In genomic region chr6:40550096-40550731, GRCh38 we compare ENCODE assay signal across 8 cellular contexts. TPM values are rescaled to one million over a fixed set of nuclear protein-coding genes. Genes with fewer than 3 reads are reported as not detected.
DNase-seq lines count a peak whose midpoint lies in the region; ATAC-seq and TF ChIP-seq lines count a peak whose summit lies in the region.

No MANE protein-coding gene starts in this region.

- peak; percentile 40 for DNase-seq in activated naive CD4-positive, alpha-beta T cell treated with anti-CD3 and anti-CD28 coated beads for 36 hours
- DNase-seq in activated naive CD4-positive, alpha-beta T cell treated with Interleukin-2 at 50 U/mL for 16 hours: no peak
- DNase-seq in M059J (ENCODE audit: low read depth) (peak; percentile 55), iPS-NIHi11 (ENCODE audit: low spot score) (peak; percentile 48), tibial nerve (ENCODE audit: low spot score in 2 of 2) (peak in 1 of 2 donors; percentile 32), NCI-H345 (lab: John Stamatoyannopoulos, UW) (no peak)
- peak; percentile 56 for DNase-seq in activated CD8-positive, alpha-beta T cell treated with anti-CD3 and anti-CD28 coated beads, Interleukin-2, amount 10 ng/mL, durations not matched to agents 7 days and 5 days

- H3K9me3 ChIP-seq in tibial nerve: no peaks in the 10 kb centered on the region

- ATAC-seq in activated CD8-positive, alpha-beta T cell treated with anti-CD3 and anti-CD28 coated beads, Interleukin-2, amount 10 ng/mL, durations not matched to agents 7 days and 5 days: peak; percentile 76
- no peak for ATAC-seq in HG03159 (IDR thresholded peaks at IDR 0.05; ENCODE audit: unreplicated experiment)

- no peaks in the 10 kb centered on the region for H3K27me3 ChIP-seq in tibial nerve

- H3K27me3 Mint-ChIP-seq in activated naive CD4-positive, alpha-beta T cell treated with anti-CD3 and anti-CD28 coated beads for 36 hours (ENCODE audit: low read depth): no peaks in the 10 kb centered on the region
- H3K27me3 Mint-ChIP-seq in activated CD8-positive, alpha-beta T cell treated with anti-CD3 and anti-CD28 coated beads, Interleukin-2, amount 10 ng/mL, durations not matched to agents 7 days and 5 days (ENCODE audit: low read depth): peaks cover 4% of the 10 kb centered on the region

- no peak for TF ChIP-seq POLR2A in tibial nerve (IDR thresholded peaks at IDR 0.05)

- no peaks in the 10 kb centered on the region for H3K4me1 ChIP-seq in tibial nerve

- peak in 3 of 5 experiments; percentile 11 to 25 (median 21) for TF ChIP-seq CTCF in tibial nerve (IDR thresholded peaks at IDR 0.05)

- POLR2A ChIA-PET in activated CD8-positive, alpha-beta T cell treated with anti-CD3 and anti-CD28 coated beads, Interleukin-2, amount 10 ng/mL, durations not matched to agents 7 days and 5 days (lab: Charles Lee): no interaction called here

- no peaks in the 10 kb centered on the region for H3K4me1 Mint-ChIP-seq in activated naive CD4-positive, alpha-beta T cell treated with anti-CD3 and anti-CD28 coated beads for 36 hours (ENCODE audit: low read depth)
- no peaks in the 10 kb centered on the region for H3K4me1 Mint-ChIP-seq in activated CD8-positive, alpha-beta T cell treated with anti-CD3 and anti-CD28 coated beads, Interleukin-2, amount 10 ng/mL, durations not matched to agents 7 days and 5 days (ENCODE audit: low read depth)

- CTCF ChIA-PET in activated naive CD4-positive, alpha-beta T cell treated with anti-CD3 and anti-CD28 coated beads for 36 hours (lab: Charles Lee): no interaction called here
- CTCF ChIA-PET in activated CD8-positive, alpha-beta T cell treated with anti-CD3 and anti-CD28 coated beads, Interleukin-2, amount 10 ng/mL, durations not matched to agents 7 days and 5 days (lab: Charles Lee): interaction anchor here (0.7 to 1.7 kb wide), 6 partner anchors 8 to 477 kb away, joined by 3 to 8 read pairs (median 3); no protein-coding TSS in a partner anchor

- intact Hi-C loops in activated naive CD4-positive, alpha-beta T cell treated with anti-CD3 and anti-CD28 coated beads for 36 hours (cut with micrococcal nuclease): loop anchor here (10.0 kb wide), 1 partner anchor 365 kb away; no protein-coding TSS in a partner anchor

- no peaks in the 10 kb centered on the region for H3K36me3 Mint-ChIP-seq in activated naive CD4-positive, alpha-beta T cell treated with anti-CD3 and anti-CD28 coated beads for 36 hours (ENCODE audit: low read depth)
- H3K36me3 Mint-ChIP-seq in activated CD8-positive, alpha-beta T cell treated with anti-CD3 and anti-CD28 coated beads, Interleukin-2, amount 10 ng/mL, durations not matched to agents 7 days and 5 days (ENCODE audit: low read depth): no peaks in the 10 kb centered on the region

- 61 to 69% methylated on average over 7 of the region's 7 CpGs for WGBS in tibial nerve, 2 donors

- no peaks in the 10 kb centered on the region for H3K36me3 ChIP-seq in tibial nerve

- no peaks in the 10 kb centered on the region for H3K9me3 Mint-ChIP-seq in activated naive CD4-positive, alpha-beta T cell treated with anti-CD3 and anti-CD28 coated beads for 36 hours
- H3K9me3 Mint-ChIP-seq in activated CD8-positive, alpha-beta T cell treated with anti-CD3 and anti-CD28 coated beads, Interleukin-2, amount 10 ng/mL, durations not matched to agents 7 days and 5 days (ENCODE audit: insufficient read depth): no peaks in the 10 kb centered on the region

- TF ChIP-seq EP300 in tibial nerve (IDR thresholded peaks at IDR 0.05): no peak

- no peak overlapping the region for H3K4me3 Mint-ChIP-seq in activated naive CD4-positive, alpha-beta T cell treated with anti-CD3 and anti-CD28 coated beads for 36 hours
- H3K4me3 Mint-ChIP-seq in activated CD8-positive, alpha-beta T cell treated with anti-CD3 and anti-CD28 coated beads, Interleukin-2, amount 10 ng/mL, durations not matched to agents 7 days and 5 days: no peak overlapping the region

- no peak overlapping the region for H3K27ac Mint-ChIP-seq in activated naive CD4-positive, alpha-beta T cell treated with anti-CD3 and anti-CD28 coated beads for 36 hours
- no peak overlapping the region for H3K27ac Mint-ChIP-seq in activated CD8-positive, alpha-beta T cell treated with anti-CD3 and anti-CD28 coated beads, Interleukin-2, amount 10 ng/mL, durations not matched to agents 7 days and 5 days

- H3K4me3 ChIP-seq in tibial nerve: no peak overlapping the region

- no peak overlapping the region for H3K27ac ChIP-seq in tibial nerve

RNA-seq across cellular contexts. Expression of gene LRFN2, which starts 37.0 kb away (rescaled TPM):
- not detected for total RNA-seq in activated naive CD4-positive, alpha-beta T cell treated with anti-CD3 and anti-CD28 coated beads for 36 hours
- total RNA-seq in M059J (2014; rRNA removed; shearing (Covaris generic)): not detected in 2 replicates
- not detected for total RNA-seq in activated CD8-positive, alpha-beta T cell treated with anti-CD3 and anti-CD28 coated beads, Interleukin-2, amount 10 ng/mL, durations not matched to agents 7 days and 5 days
- not detected for total RNA-seq in tibial nerve

Comparison
In these comparisons a context has a peak if more than half of its experiments do, and no peak if none do; other contexts are left out.
1. DNase-seq: peak in activated naive CD4-positive, alpha-beta T cell treated with anti-CD3 and anti-CD28 coated beads for 36 hours (single experiment), M059J (single experiment), activated CD8-positive, alpha-beta T cell treated with anti-CD3 and anti-CD28 coated beads, Interleukin-2, amount 10 ng/mL, durations not matched to agents 7 days and 5 days (single experiment) and iPS-NIHi11 (single experiment); none in activated naive CD4-positive, alpha-beta T cell treated with Interleukin-2 at 50 U/mL for 16 hours (single experiment) and NCI-H345 (single experiment).